In the genomic region with DNA sequence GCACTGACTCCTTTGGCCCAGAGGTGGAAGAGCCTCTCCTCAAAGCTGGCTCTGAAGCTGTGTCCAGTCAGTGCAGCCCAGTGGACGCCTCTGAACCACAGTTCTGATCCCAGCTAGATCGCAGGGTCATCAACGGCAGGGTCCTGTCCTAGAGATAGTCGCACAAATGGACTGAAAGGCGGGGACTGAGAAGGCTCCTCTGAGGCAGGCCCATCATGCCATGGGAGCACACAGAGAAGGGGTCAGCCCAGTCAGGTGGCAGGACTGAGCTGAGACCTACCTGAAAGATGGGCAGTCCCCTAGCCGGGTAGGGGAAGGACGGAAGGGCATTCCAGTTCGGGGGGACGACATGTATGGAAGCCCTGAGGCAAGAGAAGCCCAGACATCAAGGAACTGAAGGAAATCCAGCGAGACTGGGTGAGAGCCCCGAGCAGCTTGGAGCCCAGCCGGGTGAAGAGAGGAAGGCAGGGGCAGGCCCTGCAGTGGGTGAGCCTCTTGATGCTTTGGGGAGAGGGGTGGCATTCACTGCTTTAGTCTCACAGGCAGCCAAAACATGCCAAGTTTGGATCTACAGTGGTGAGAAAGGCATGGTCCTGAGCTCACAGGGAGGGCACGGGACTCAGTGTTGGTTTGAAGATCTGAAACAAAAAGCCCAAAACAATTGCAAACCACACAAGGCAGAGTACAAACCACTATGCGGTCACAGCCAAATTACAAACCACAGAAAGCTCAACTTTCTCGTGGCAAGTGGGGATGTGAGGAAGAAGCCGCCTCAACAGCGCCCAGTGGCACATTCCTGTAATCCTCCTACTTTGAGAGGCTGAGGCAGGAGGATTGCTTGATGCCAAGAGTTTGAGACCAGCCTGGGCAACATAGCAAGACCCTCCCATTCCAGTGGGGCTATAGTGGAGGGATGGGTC, we compare ENCODE assay signal across 9 cellular contexts. TPM values are rescaled to one million over a fixed set of nuclear protein-coding genes. Genes with fewer than 3 reads are reported as not detected.
DNase-seq lines count a peak whose midpoint lies in the region; ATAC-seq, FAIRE-seq and TF ChIP-seq lines count a peak whose summit lies in the region.
"Had no signal": no experiment of that assay in that cellular context is flagged by ENCODE, and none has a peak within 500 bp of the region (broad histone marks: within the 10 kb centered on the region; RNA-seq: fewer than 3 reads in every experiment).

No MANE protein-coding gene starts in this region.

- H4K20me1 ChIP-seq in endothelial cell of umbilical vein (replicated peaks; ENCODE audit: control insufficient read depth, extremely low read depth, insufficient read depth, low read length) = no peaks in the 10 kb centered on the region

- TF ChIP-seq CTCF in GM20000 (IDR thresholded peaks at IDR 0.05; ENCODE audit: extremely low read depth, missing control alignments) (no peak), RWPE1 (conservative IDR thresholded peaks at IDR 0.05; ENCODE audit: low read depth) (no peak), endothelial cell of umbilical vein (IDR thresholded peaks at IDR 0.05; ENCODE audit: extremely low read depth in 1 of 2, insufficient read depth in 1 of 2, low read depth in 1 of 2, low read length in 2 of 2) (no peak), sigmoid colon (IDR thresholded peaks at IDR 0.05) (no peak)

- intact Hi-C loops in endothelial cell of umbilical vein (cut with micrococcal nuclease) (no loop called here), sigmoid colon (cut with DNase I) (no loop called here)

- ATAC-seq in GM21381 (IDR thresholded peaks at IDR 0.05; ENCODE audit: unreplicated experiment) = no peak

- TF ChIP-seq EP300 in sigmoid colon (IDR thresholded peaks at IDR 0.05) = no peak

- peaks cover 13 to 41% of the 10 kb centered on the region in 2 experiments for H3K36me3 ChIP-seq in endothelial cell of umbilical vein (ENCODE audit: control insufficient read depth in 2 of 2, extremely low read depth in 1 of 2, insufficient read depth in 2 of 2, low read length in 2 of 2)
- H3K36me3 ChIP-seq in sigmoid colon = peaks cover 26 to 44% (median 41%) of the 10 kb centered on the region in 4 donors

- peak; percentile 4 for DNase-seq in GM20000 (ENCODE audit: low spot score)
- DNase-seq in RWPE1 (ENCODE audit: low spot score) = no peak
- no peak for DNase-seq in endothelial cell of umbilical vein (ENCODE audit: low read depth, low spot score)
- DNase-seq in sigmoid colon = peak; percentile 56
- DNase-seq in NCI-H1694 (lab: John Stamatoyannopoulos, UW) = no peak
- DNase-seq in NCI-H2196 treated with DMSO at 0.1 percent for 48 hours (lab: John Stamatoyannopoulos, UW; ENCODE audit: unreplicated experiment) = no peak
- no peak for DNase-seq in stimulated activated CD4-positive, alpha-beta T cell treated with anti-CD3 and anti-CD28 coated beads, Interleukin-4, amount 100 ng/mL, for 4 hours
- DNase-seq: NCI-H2081 had no signal

- H3K27ac ChIP-seq in RWPE1 (peak overlapping the region; percentile 17), endothelial cell of umbilical vein (ENCODE audit: insufficient read depth, low read depth, low read length) (no peak overlapping the region), sigmoid colon (no peak overlapping the region)

- CTCF ChIA-PET in RWPE1 (lab: Yijun Ruan, JAX) = interaction anchor here (0.5 to 2.5 kb wide), 6 partner anchors 20 to 1490 kb away, joined by 3 to 15 read pairs (median 4); partner anchors contain the start of gene DACT3
- CTCF ChIA-PET in endothelial cell of umbilical vein (lab: Charles Lee) = interaction anchor here (0.9 to 13.9 kb wide), 6 partner anchors 10 to 83 kb away, joined by 3 to 422 read pairs (median 4); partner anchors contain the start of genes CALM3 and DACT3

- POLR2A ChIA-PET in RWPE1 (lab: Yijun Ruan, JAX; ENCODE audit: low non-redundant PET) (no interaction called here), endothelial cell of umbilical vein (lab: Charles Lee) (interaction anchor here (0.6 kb wide), 1 partner anchor 144 kb away, joined by 3 read pairs; no protein-coding TSS in a partner anchor)

- no peaks in the 10 kb centered on the region for H3K27me3 ChIP-seq in endothelial cell of umbilical vein (ENCODE audit: control insufficient read depth in 2 of 2, insufficient read depth in 2 of 2, low read length in 2 of 2)
- H3K27me3 ChIP-seq in sigmoid colon = no peaks in the 10 kb centered on the region

- H3K9me3 ChIP-seq in endothelial cell of umbilical vein (replicated peaks; ENCODE audit: control insufficient read depth, insufficient read depth, low read length) (no peaks in the 10 kb centered on the region), sigmoid colon (no peaks in the 10 kb centered on the region)

- H3K4me1 ChIP-seq in endothelial cell of umbilical vein (ENCODE audit: control insufficient read depth, extremely low read depth, insufficient read depth, low read length) (peaks cover 4% of the 10 kb centered on the region), sigmoid colon (peaks cover 0 to 4% (median 2%) of the 10 kb centered on the region in 4 donors)

- H2AFZ ChIP-seq in endothelial cell of umbilical vein (ENCODE audit: low read depth, low read length) = no peak overlapping the region

- H3K9ac ChIP-seq in endothelial cell of umbilical vein (replicated peaks; ENCODE audit: extremely low read depth, insufficient read depth, low read length) = no peak overlapping the region

- H3K79me2 ChIP-seq in endothelial cell of umbilical vein (ENCODE audit: control insufficient read depth, insufficient read depth, low read length) = peaks cover 4% of the 10 kb centered on the region

- H3K4me2 ChIP-seq in endothelial cell of umbilical vein (ENCODE audit: insufficient read depth, low read length) = no peak overlapping the region

- dilution Hi-C loops in endothelial cell of umbilical vein (cut with MboI; ENCODE audit: extremely low pct_ligation_motif_present, low sequenced_read_pairs) = no loop called here

- no TSS peak for BruUV-seq in endothelial cell of umbilical vein (replicated peaks; lab: Mats Ljungman, UMichigan)

- H3K4me3 ChIP-seq in endothelial cell of umbilical vein (replicated peaks in 1 of 3; ENCODE audit: insufficient read depth in 1 of 3, low read depth in 1 of 3, low read length in 3 of 3) = no peak overlapping the region
- no peak overlapping the region for H3K4me3 ChIP-seq in sigmoid colon

- H3K9me1 ChIP-seq in endothelial cell of umbilical vein (replicated peaks; ENCODE audit: control insufficient read depth, extremely low read depth, insufficient read depth, low read length) = no peaks in the 10 kb centered on the region

- peak; percentile 42 for FAIRE-seq in endothelial cell of umbilical vein (lab: Jason Lieb, UNC)

- TF ChIP-seq POLR2A in endothelial cell of umbilical vein (IDR thresholded peaks at IDR 0.05; ENCODE audit: low read depth, low read length) (no peak), sigmoid colon (IDR thresholded peaks at IDR 0.05) (no peak)

- 63 to 78% methylated on average over 17 of the region's 17 CpGs for WGBS in sigmoid colon, 2 donors

RNA-seq across cellular contexts. Expression of gene CALM3, which starts 10.0 kb away (rescaled TPM):
- total RNA-seq in endothelial cell of umbilical vein (305 and 351 TPM in 2 replicates), sigmoid colon (100 to 1,000 TPM; 127 to 183 (median 159) TPM)
- polyA plus RNA-seq in endothelial cell of umbilical vein (328 and 425 TPM in 2 replicates), sigmoid colon (100 to 1,000 TPM; 210 to 375 (median 281) TPM)
- 517 and 647 TPM in 2 replicates for polyA plus RNA-seq in endothelial cell of umbilical vein (2011; cell fraction: cytosol; rRNA removed)
- 277 and 398 TPM in 2 replicates for polyA plus RNA-seq in endothelial cell of umbilical vein (2011; cell fraction: nucleus; rRNA removed)
- 409 and 426 TPM in 2 replicates for polyA plus RNA-seq in endothelial cell of umbilical vein (2012)
- polyA minus RNA-seq in endothelial cell of umbilical vein = 289 and 292 TPM in 2 replicates
- polyA minus RNA-seq in endothelial cell of umbilical vein (2011; cell fraction: cytosol; rRNA and poly(A)+ RNA removed) = 34.8 TPM
- polyA minus RNA-seq in endothelial cell of umbilical vein (2011; cell fraction: nucleus; rRNA and poly(A)+ RNA removed) = 41.3 and 50.8 TPM in 2 replicates

RNA-seq across cellular contexts. Expression of gene PTGIR, which starts 13.8 kb away (rescaled TPM):
- total RNA-seq in endothelial cell of umbilical vein (0.55 and 1.1 TPM in 2 replicates), sigmoid colon (1 to 10 TPM; 2.0 to 5.8 (median 3.5) TPM)
- polyA plus RNA-seq in endothelial cell of umbilical vein (2.7 and 3.8 TPM in 2 replicates), sigmoid colon (1 to 10 TPM in 1 of 3 donors, under 1 TPM in 1, not detected in 1; 0.60 to 4.4 TPM)
- 1.2 and 1.7 TPM in 2 replicates for polyA plus RNA-seq in endothelial cell of umbilical vein (2011; cell fraction: cytosol; rRNA removed)
- 2.7 and 3.8 TPM in 2 replicates for polyA plus RNA-seq in endothelial cell of umbilical vein (2011; cell fraction: nucleus; rRNA removed)
- 0.58 and 1.2 TPM in 2 replicates for polyA plus RNA-seq in endothelial cell of umbilical vein (2012)
- 0.74 and 0.85 TPM in 2 replicates for polyA minus RNA-seq in endothelial cell of umbilical vein
- polyA minus RNA-seq in endothelial cell of umbilical vein (2011; cell fraction: cytosol; rRNA and poly(A)+ RNA removed) = not detected
- 0.67 and 1.1 TPM in 2 replicates for polyA minus RNA-seq in endothelial cell of umbilical vein (2011; cell fraction: nucleus; rRNA and poly(A)+ RNA removed)

RNA-seq across cellular contexts. Expression of gene GNG8, which starts 24.9 kb away (rescaled TPM):
- total RNA-seq in endothelial cell of umbilical vein (not detected in 2 replicates), sigmoid colon (not detected)
- polyA plus RNA-seq in endothelial cell of umbilical vein (not detected in 2 replicates), sigmoid colon (not detected)
- polyA plus RNA-seq in endothelial cell of umbilical vein (2011; cell fraction: cytosol; rRNA removed) = not detected in 2 replicates
- not detected in 2 replicates for polyA plus RNA-seq in endothelial cell of umbilical vein (2011; cell fraction: nucleus; rRNA removed)
- not detected in 2 replicates for polyA plus RNA-seq in endothelial cell of umbilical vein (2012)
- polyA minus RNA-seq in endothelial cell of umbilical vein = not detected in 2 replicates
- polyA minus RNA-seq in endothelial cell of umbilical vein (2011; cell fraction: cytosol; rRNA and poly(A)+ RNA removed) = not detected
- polyA minus RNA-seq in endothelial cell of umbilical vein (2011; cell fraction: nucleus; rRNA and poly(A)+ RNA removed) = not detected in 2 replicates

RNA-seq across cellular contexts. Expression of gene DACT3, which starts 49.9 kb away (rescaled TPM):
- total RNA-seq in endothelial cell of umbilical vein (0.22 and 0.65 TPM in 2 replicates), sigmoid colon (10 to 100 TPM; 23.7 to 87.2 (median 48.6) TPM)
- polyA plus RNA-seq in endothelial cell of umbilical vein (0.76 and 0.83 TPM in 2 replicates), sigmoid colon (1 to 10 TPM in 2 of 3 donors, under 1 TPM in 1; 0.46 to 2.9 (median 1.8) TPM)
- 0.39 TPM in 2 replicates for polyA plus RNA-seq in endothelial cell of umbilical vein (2011; cell fraction: cytosol; rRNA removed)
- 0.39 and 0.55 TPM in 2 replicates for polyA plus RNA-seq in endothelial cell of umbilical vein (2011; cell fraction: nucleus; rRNA removed)
- polyA plus RNA-seq in endothelial cell of umbilical vein (2012) = 0.37 and 0.90 TPM in 2 replicates
- polyA minus RNA-seq in endothelial cell of umbilical vein = 0.41 and 0.49 TPM in 2 replicates
- polyA minus RNA-seq in endothelial cell of umbilical vein (2011; cell fraction: cytosol; rRNA and poly(A)+ RNA removed) = not detected
- polyA minus RNA-seq in endothelial cell of umbilical vein (2011; cell fraction: nucleus; rRNA and poly(A)+ RNA removed) = 0.19 and 0.29 TPM in 2 replicates

Comparison
In these comparisons a context has a peak if more than half of its experiments do, and no peak if none do; other contexts are left out.
1. DNase-seq: peak in GM20000 (single experiment) and sigmoid colon (single experiment); none in RWPE1 (single experiment), endothelial cell of umbilical vein (single experiment), NCI-H1694 (single experiment), NCI-H2196 treated with DMSO at 0.1 percent for 48 hours (single experiment) and stimulated activated CD4-positive, alpha-beta T cell treated with anti-CD3 and anti-CD28 coated beads, Interleukin-4, amount 100 ng/mL, for 4 hours (0 of 2).